18 cellular contexts compared by ENCODE assay signal in the genomic region with DNA sequence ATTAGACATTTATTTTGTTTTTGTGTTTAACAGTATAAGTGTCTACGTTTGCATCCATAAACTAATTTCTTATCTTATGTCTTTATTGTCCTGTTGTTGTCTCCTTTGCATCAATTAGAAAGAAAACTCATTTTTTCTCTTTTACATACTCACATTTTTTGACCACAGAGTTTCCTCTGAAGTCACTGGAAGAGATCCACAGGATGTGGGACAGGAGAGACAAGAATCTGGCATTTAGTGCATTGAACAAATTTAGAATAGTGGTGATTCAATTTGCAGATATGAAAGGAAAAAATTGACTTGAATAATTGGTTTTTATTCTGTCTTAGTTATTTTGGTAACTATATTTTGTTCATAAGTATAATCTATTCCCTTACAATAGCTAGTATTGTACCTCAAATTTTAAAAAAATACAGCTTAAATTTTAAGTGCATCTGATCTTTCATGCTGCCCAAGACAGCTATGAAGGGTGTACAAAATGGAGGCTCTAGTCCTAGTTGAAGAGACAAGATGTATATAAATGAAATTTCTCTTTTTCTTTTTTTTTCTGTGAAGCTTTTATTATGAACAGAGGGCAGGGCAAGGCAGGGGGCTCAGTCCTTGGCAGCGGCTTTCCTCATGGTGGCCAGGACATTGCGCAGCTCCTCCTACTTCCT. TPM values are rescaled to one million over a fixed set of nuclear protein-coding genes. Genes with fewer than 3 reads are reported as not detected.
A peak's percentile ranks its signal among the peaks of the same experiment; 100 is the strongest.
DNase-seq lines count a peak whose midpoint lies in the region; ATAC-seq and TF ChIP-seq lines count a peak whose summit lies in the region.
"Had no signal": no experiment of that assay in that cellular context is flagged by ENCODE, and none has a peak within 500 bp of the region (broad histone marks: within the 10 kb centered on the region; RNA-seq: fewer than 3 reads in every experiment).

No MANE protein-coding gene starts in this region.

- H3K27me3 ChIP-seq in IMR-90 (ENCODE audit: control insufficient read depth, insufficient read depth, low read length) (no peaks in the 10 kb centered on the region), foreskin keratinocyte (peaks cover 36% of the 10 kb centered on the region), sigmoid colon (peaks cover 0 to 8% (median 0%) of the 10 kb centered on the region in 3 donors), testis (peaks cover 4% of the 10 kb centered on the region)
- H3K27me3 ChIP-seq in naive thymus-derived CD4-positive, alpha-beta T cell (ENCODE audit: control insufficient read depth in 2 of 2, insufficient read depth in 2 of 2, low read length in 2 of 2): no peaks in the 10 kb centered on the region
- H3K27me3 ChIP-seq: cardiac muscle cell had no signal

- peak overlapping the region; percentile 78; the same call in 1 of the 2 replicates for H2AK5ac ChIP-seq in IMR-90 (ENCODE audit: low read depth, low read length)

- TF ChIP-seq POLR2A in IMR-90 (IDR thresholded peaks at IDR 0.05; ENCODE audit: low read depth, low read length) (no peak), sigmoid colon (IDR thresholded peaks at IDR 0.05) (no peak), testis (IDR thresholded peaks at IDR 0.05) (no peak)

- no peaks in the 10 kb centered on the region for H3K9me1 ChIP-seq in IMR-90 (ENCODE audit: insufficient read depth, low read length)

- no peak overlapping the region; the same call in 1 of the 2 replicates for H3K14ac ChIP-seq in IMR-90 (replicated peaks; ENCODE audit: low read depth, low read length)

- H2BK20ac ChIP-seq in IMR-90 (ENCODE audit: low read depth, low read length): peak overlapping the region; percentile 55; the same call in 1 of the 2 replicates

- TF ChIP-seq CTCF in IMR-90 (conservative IDR thresholded peaks at IDR 0.05; ENCODE audit: low read depth, low read length) (no peak), foreskin keratinocyte (conservative IDR thresholded peaks at IDR 0.05) (no peak), sigmoid colon (IDR thresholded peaks at IDR 0.05) (no peak), testis (IDR thresholded peaks at IDR 0.05) (no peak)
- no peak for TF ChIP-seq CTCF in activated CD8-positive, alpha-beta T cell treated with anti-CD3 and anti-CD28 coated beads for 36 hours (IDR thresholded peaks at IDR 0.05)

- CTCF ChIA-PET in activated CD4-positive, alpha-beta T cell treated with anti-CD3 and anti-CD28 coated beads, Interleukin-2, amount 10 ng/mL, durations not matched to agents 7 days and 5 days (lab: Charles Lee): interaction anchor here (0.5 to 5.8 kb wide), 10 partner anchors 19 to 217 kb away, joined by 3 to 34 read pairs (median 3); partner anchors contain the start of genes CASTOR1 and LIF
- CTCF ChIA-PET in IMR-90 (lab: Yijun Ruan, JAX): interaction anchor here (0.6 to 1.9 kb wide), 3 partner anchors 151 to 183 kb away, joined by 3 to 14 read pairs (median 6); no protein-coding TSS in a partner anchor
- CTCF ChIA-PET in activated CD8-positive, alpha-beta T cell treated with anti-CD3 and anti-CD28 coated beads for 36 hours (lab: Charles Lee): interaction anchor here (1.1 to 6.8 kb wide), 6 partner anchors 16 to 283 kb away, joined by 3 to 103 read pairs (median 4); partner anchors contain the start of genes CASTOR1 and RNF215
- CTCF ChIA-PET in naive thymus-derived CD4-positive, alpha-beta T cell (lab: Charles Lee): interaction anchor here (0.6 to 7.4 kb wide), 6 partner anchors 181 to 647 kb away, joined by 3 to 50 read pairs (median 4); partner anchors contain the start of gene CASTOR1

- H3K4ac ChIP-seq in IMR-90 (ENCODE audit: low read depth, low read length): peak overlapping the region; percentile 48; the same call in 1 of the 2 replicates

- H3K79me1 ChIP-seq in IMR-90 (ENCODE audit: low read depth in 1 of 2, low read length in 2 of 2): no peaks in the 10 kb centered on the region

- no peak overlapping the region for H3K56ac ChIP-seq in IMR-90 (ENCODE audit: extremely low read depth, insufficient read depth, low read length)

- ATAC-seq in IMR-90 (ENCODE audit: low read depth) (no peak), foreskin keratinocyte (no peak)
- peak; percentile 75 for ATAC-seq in activated CD8-positive, alpha-beta T cell treated with anti-CD3 and anti-CD28 coated beads for 36 hours
- ATAC-seq in naive thymus-derived CD4-positive, alpha-beta T cell: no peak
- ATAC-seq: gastroesophageal sphincter, Panc1, right cardiac atrium had no signal

- no peak for TF ChIP-seq RAD21 in IMR-90 (IDR thresholded peaks at IDR 0.05; ENCODE audit: low read length)

- H3K27me3 Mint-ChIP-seq in activated CD4-positive, alpha-beta T cell treated with anti-CD3 and anti-CD28 coated beads, Interleukin-2, amount 10 ng/mL, durations not matched to agents 7 days and 5 days: no peaks in the 10 kb centered on the region
- H3K27me3 Mint-ChIP-seq in activated CD8-positive, alpha-beta T cell treated with anti-CD3 and anti-CD28 coated beads for 36 hours: peaks cover 3% of the 10 kb centered on the region
- H3K27me3 Mint-ChIP-seq in naive thymus-derived CD4-positive, alpha-beta T cell: no peaks in the 10 kb centered on the region

- POLR2A ChIA-PET in activated CD4-positive, alpha-beta T cell treated with anti-CD3 and anti-CD28 coated beads, Interleukin-2, amount 10 ng/mL, durations not matched to agents 7 days and 5 days (lab: Charles Lee): interaction anchor here (1.3 kb wide), 1 partner anchor 134 kb away, joined by 4 read pairs; no protein-coding TSS in a partner anchor
- POLR2A ChIA-PET in IMR-90 (lab: Charles Lee; ENCODE audit: unreplicated experiment): no interaction called here
- POLR2A ChIA-PET in activated CD8-positive, alpha-beta T cell treated with anti-CD3 and anti-CD28 coated beads for 36 hours (lab: Charles Lee): interaction anchor here (0.8 to 1.2 kb wide), 3 partner anchors 54 to 92 kb away, joined by 3 to 4 read pairs (median 3); no protein-coding TSS in a partner anchor
- POLR2A ChIA-PET in naive thymus-derived CD4-positive, alpha-beta T cell (lab: Charles Lee): interaction anchor here (0.6 kb wide), 1 partner anchor 489 kb away, joined by 4 read pairs; no protein-coding TSS in a partner anchor

- H3K4me1 ChIP-seq in IMR-90 (ENCODE audit: control insufficient read depth, insufficient read depth, low read length) (no peaks in the 10 kb centered on the region), foreskin keratinocyte (no peaks in the 10 kb centered on the region), sigmoid colon (no peaks in the 10 kb centered on the region), testis (no peaks in the 10 kb centered on the region)
- H3K4me1 ChIP-seq in naive thymus-derived CD4-positive, alpha-beta T cell (ENCODE audit: control insufficient read depth in 2 of 2, insufficient read depth in 2 of 2, low read length in 2 of 2): peaks cover 0 to 16% of the 10 kb centered on the region in 2 donors

- peak overlapping the region; percentile 38 for H3K27ac Mint-ChIP-seq in activated CD4-positive, alpha-beta T cell treated with anti-CD3 and anti-CD28 coated beads, Interleukin-2, amount 10 ng/mL, durations not matched to agents 7 days and 5 days
- H3K27ac Mint-ChIP-seq in activated CD8-positive, alpha-beta T cell treated with anti-CD3 and anti-CD28 coated beads for 36 hours: peak overlapping the region; percentile 81
- H3K27ac Mint-ChIP-seq in naive thymus-derived CD4-positive, alpha-beta T cell: peak overlapping the region in 3 of 9 donors; percentile 25 to 66 (median 33)
- H3K27ac Mint-ChIP-seq: memory B cell had no signal

- H2BK5ac ChIP-seq in IMR-90 (ENCODE audit: low read depth, low read length, poor library complexity, severe bottlenecking): no peak overlapping the region

- no peak overlapping the region for H4K5ac ChIP-seq in IMR-90 (ENCODE audit: low read depth, low read length)

- H3K4me3 ChIP-seq in IMR-90 (ENCODE audit: insufficient read depth, low read depth, low read length): no peak overlapping the region
- H3K4me3 ChIP-seq in naive thymus-derived CD4-positive, alpha-beta T cell (ENCODE audit: low read length): no peak overlapping the region
- no peak overlapping the region for H3K4me3 ChIP-seq in sigmoid colon
- H3K4me3 ChIP-seq in testis: no peak overlapping the region
- H3K4me3 ChIP-seq: cardiac muscle cell, gastroesophageal sphincter had no signal

- no TSS peak for BruUV-seq in IMR-90 (replicated peaks; lab: Mats Ljungman, UMichigan)

- H2BK120ac ChIP-seq in IMR-90 (ENCODE audit: low read depth, low read length): peak overlapping the region; percentile 50; the same call in 1 of the 2 replicates

- intact Hi-C loops in IMR-90 (cut with micrococcal nuclease): no loop called here
- intact Hi-C loops in activated CD8-positive, alpha-beta T cell treated with anti-CD3 and anti-CD28 coated beads for 36 hours (cut with micrococcal nuclease): loop anchor here (5.0 to 10.0 kb wide), 2 partner anchors 73 to 180 kb away; partner anchors contain the start of gene CASTOR1
- intact Hi-C loops in naive thymus-derived CD4-positive, alpha-beta T cell (cut with micrococcal nuclease): loop anchor here in 1 of 2 donors (5.0 kb wide), 1 partner anchor 288 kb away; no protein-coding TSS in a partner anchor
- intact Hi-C loops in sigmoid colon (cut with DNase I): no loop called here
- intact Hi-C loops in testis (cut with DNase I; ENCODE audit: low total_unique reads): no loop called here

- no peak overlapping the region for H2AFZ ChIP-seq in IMR-90 (replicated peaks; ENCODE audit: low read length, poor library complexity)

- H2BK15ac ChIP-seq in IMR-90 (ENCODE audit: low read depth, low read length): peak overlapping the region; percentile 25; the same call in 2 of the 3 replicates

- no peak overlapping the region for H3K18ac ChIP-seq in IMR-90 (ENCODE audit: low read depth, low read length)

- no peak overlapping the region for H3K4me2 ChIP-seq in IMR-90 (ENCODE audit: low read depth, low read length)

- H4K8ac ChIP-seq in IMR-90 (ENCODE audit: low read depth in 2 of 2, low read length in 2 of 2): peak overlapping the region; percentile 47 to 70; a peak in 1 of 4 replicates

- in situ Hi-C loops in IMR-90 (cut with MboI; ENCODE audit: low sequenced_read_pairs): loop anchor here (5.0 to 10.0 kb wide), 2 partner anchors 158 to 290 kb away; partner anchors contain the start of gene SEC14L2

- H3K23ac ChIP-seq in IMR-90 (ENCODE audit: low read depth, low read length): no peak overlapping the region

- H3K9ac ChIP-seq in IMR-90 (ENCODE audit: low read depth, low read length): no peak overlapping the region

- dilution Hi-C loops in IMR-90 (cut with HindIII; ENCODE audit: low sequenced_read_pairs, unreplicated experiment): no loop called here

- H3K9me3 ChIP-seq in IMR-90 (ENCODE audit: control insufficient read depth, insufficient read depth, low read length) (no peaks in the 10 kb centered on the region), sigmoid colon (no peaks in the 10 kb centered on the region), testis (no peaks in the 10 kb centered on the region)
- no peaks in the 10 kb centered on the region for H3K9me3 ChIP-seq in naive thymus-derived CD4-positive, alpha-beta T cell (ENCODE audit: control insufficient read depth in 2 of 3, low read length in 3 of 3)
- H3K9me3 ChIP-seq: gastroesophageal sphincter had no signal

- peaks cover 4% of the 10 kb centered on the region for H3K36me3 Mint-ChIP-seq in activated CD4-positive, alpha-beta T cell treated with anti-CD3 and anti-CD28 coated beads, Interleukin-2, amount 10 ng/mL, durations not matched to agents 7 days and 5 days (ENCODE audit: low read depth)
- H3K36me3 Mint-ChIP-seq in activated CD8-positive, alpha-beta T cell treated with anti-CD3 and anti-CD28 coated beads for 36 hours (ENCODE audit: low read depth): no peaks in the 10 kb centered on the region
- peaks cover 0 to 11% (median 0%) of the 10 kb centered on the region in 5 donors for H3K36me3 Mint-ChIP-seq in naive thymus-derived CD4-positive, alpha-beta T cell
- H3K36me3 Mint-ChIP-seq: memory B cell had no signal

- H3K4me3 Mint-ChIP-seq in activated CD4-positive, alpha-beta T cell treated with anti-CD3 and anti-CD28 coated beads, Interleukin-2, amount 10 ng/mL, durations not matched to agents 7 days and 5 days: no peak overlapping the region
- H3K4me3 Mint-ChIP-seq in activated CD8-positive, alpha-beta T cell treated with anti-CD3 and anti-CD28 coated beads for 36 hours: no peak overlapping the region
- peak overlapping the region in 8 of 10 donors; percentile 22 to 63 (median 42) for H3K4me3 Mint-ChIP-seq in naive thymus-derived CD4-positive, alpha-beta T cell
- H3K4me3 Mint-ChIP-seq: memory B cell had no signal

- no peaks in the 10 kb centered on the region for H4K20me1 ChIP-seq in IMR-90 (ENCODE audit: insufficient read depth, low read length)

- TF ChIP-seq EP300 in sigmoid colon (IDR thresholded peaks at IDR 0.05): no peak

- WGBS in IMR-90 (ENCODE audit: extremely low coverage in 2 of 2, insufficient read length in 1 of 2), 2 experiments: no CpG with 5 or more reads among the region's 3 CpGs
- WGBS in sigmoid colon, 2 donors: 70 to 73% methylated on average over 3 of the region's 3 CpGs
- 75 to 92% methylated on average over 3 of the region's 3 CpGs for WGBS in testis, 2 donors

- H3K4me1 Mint-ChIP-seq in activated CD4-positive, alpha-beta T cell treated with anti-CD3 and anti-CD28 coated beads, Interleukin-2, amount 10 ng/mL, durations not matched to agents 7 days and 5 days: peaks cover 69% of the 10 kb centered on the region
- peaks cover 33% of the 10 kb centered on the region for H3K4me1 Mint-ChIP-seq in activated CD8-positive, alpha-beta T cell treated with anti-CD3 and anti-CD28 coated beads for 36 hours (ENCODE audit: low read depth)
- peaks cover 22 to 62% (median 46%) of the 10 kb centered on the region in 7 donors for H3K4me1 Mint-ChIP-seq in naive thymus-derived CD4-positive, alpha-beta T cell

- H4K91ac ChIP-seq in IMR-90 (ENCODE audit: insufficient read depth, low read depth, low read length): no peak overlapping the region

- peaks cover 3% of the 10 kb centered on the region for H3K9me3 Mint-ChIP-seq in activated CD4-positive, alpha-beta T cell treated with anti-CD3 and anti-CD28 coated beads, Interleukin-2, amount 10 ng/mL, durations not matched to agents 7 days and 5 days
- no peaks in the 10 kb centered on the region for H3K9me3 Mint-ChIP-seq in activated CD8-positive, alpha-beta T cell treated with anti-CD3 and anti-CD28 coated beads for 36 hours
- H3K9me3 Mint-ChIP-seq in naive thymus-derived CD4-positive, alpha-beta T cell: peaks cover 0 to 4% (median 0%) of the 10 kb centered on the region in 11 donors
- H3K9me3 Mint-ChIP-seq: memory B cell had no signal

- H2AK9ac ChIP-seq in IMR-90 (replicated peaks; ENCODE audit: low read depth, low read length, poor library complexity): no peak overlapping the region

- H3K27ac ChIP-seq in IMR-90 (ENCODE audit: insufficient read depth, low read length) (no peak overlapping the region; the same call in 1 of the 2 replicates), foreskin keratinocyte (no peak overlapping the region), sigmoid colon (no peak overlapping the region), testis (no peak overlapping the region)
- H3K27ac ChIP-seq in naive thymus-derived CD4-positive, alpha-beta T cell (ENCODE audit: low read depth, low read length): no peak overlapping the region
- H3K27ac ChIP-seq: cardiac muscle cell, gastroesophageal sphincter had no signal

- DNase-seq in activated CD4-positive, alpha-beta T cell treated with anti-CD3 and anti-CD28 coated beads, Interleukin-2, amount 10 ng/mL, durations not matched to agents 7 days and 5 days: peak; percentile 46
- DNase-seq in activated CD4-positive, alpha-beta T cell treated with anti-CD3 and anti-CD28 coated beads, Interleukin-2, amount 50 U/mL, for 48 hours: no peak
- DNase-seq in IMR-90: peak; percentile 54
- peak; percentile 22 for DNase-seq in activated CD8-positive, alpha-beta T cell treated with anti-CD3 and anti-CD28 coated beads for 36 hours
- DNase-seq in naive thymus-derived CD4-positive, alpha-beta T cell: peak in 6 of 9 donors; percentile 28 to 62 (median 45)
- DNase-seq in foreskin keratinocyte: no peak
- DNase-seq in sigmoid colon: no peak
- DNase-seq in testis: no peak
- DNase-seq: ACHN; activated effector memory CD4-positive, alpha-beta T cell treated with anti-CD3 and anti-CD28 coated beads, Interleukin-2, amount 50 U/mL, for 16 hours; MM.1S; NCI-H2029 treated with DMSO at 0.1 percent for 48 hours; right cardiac atrium; stimulated activated CD4-positive, alpha-beta T cell treated with anti-CD3 and anti-CD28 coated beads, Interleukin-1b, Interleukin-23, amount 100 ng/mL, for 48 hours had no signal

- H3K36me3 ChIP-seq in IMR-90 (ENCODE audit: control insufficient read depth, insufficient read depth, low read length) (no peaks in the 10 kb centered on the region), sigmoid colon (no peaks in the 10 kb centered on the region), testis (ENCODE audit: low read depth, missing control alignments) (no peaks in the 10 kb centered on the region)
- H3K36me3 ChIP-seq in naive thymus-derived CD4-positive, alpha-beta T cell (ENCODE audit: control insufficient read depth in 2 of 3, insufficient read depth in 3 of 3, low read length in 3 of 3): no peaks in the 10 kb centered on the region
- H3K36me3 ChIP-seq: cardiac muscle cell, gastroesophageal sphincter had no signal

RNA-seq across cellular contexts. Expression of gene HORMAD2, which starts 24.4 kb away (rescaled TPM):
- total RNA-seq in activated CD4-positive, alpha-beta T cell treated with anti-CD3 and anti-CD28 coated beads, Interleukin-2, amount 10 ng/mL, durations not matched to agents 7 days and 5 days: not detected
- total RNA-seq in IMR-90 (2012; rRNA removed): not detected in 2 replicates
- not detected in 2 replicates for polyA plus RNA-seq in IMR-90 (2012; rRNA removed)
- polyA plus RNA-seq in IMR-90 (2012; cell fraction: cytosol; rRNA removed): not detected in 2 replicates
- not detected in 2 replicates for polyA plus RNA-seq in IMR-90 (2012; cell fraction: nucleus; rRNA removed; ENCODE audit: low replicate concordance)
- total RNA-seq in activated CD8-positive, alpha-beta T cell treated with anti-CD3 and anti-CD28 coated beads for 36 hours: not detected
- total RNA-seq in naive thymus-derived CD4-positive, alpha-beta T cell: under 1 TPM in 1 of 5 experiments, not detected in 4; 0.34 TPM
- polyA plus RNA-seq in naive thymus-derived CD4-positive, alpha-beta T cell: not detected
- not detected in 2 replicates for total RNA-seq in foreskin keratinocyte
- not detected in 2 replicates for polyA plus RNA-seq in foreskin keratinocyte
- not detected for total RNA-seq in sigmoid colon
- polyA plus RNA-seq in sigmoid colon: not detected
- 10 to 100 TPM; 14.7 to 24.2 TPM for total RNA-seq in testis
- polyA plus RNA-seq in testis (ENCODE audit: insufficient read depth, low read depth, low replicate concordance): 45.2 TPM
- total RNA-seq: cardiac muscle cell, gastroesophageal sphincter, right cardiac atrium had no signal
- polyA plus RNA-seq: cardiac muscle cell, right cardiac atrium had no signal

Comparison
In these comparisons a context has a peak if more than half of its experiments do, and no peak if none do; other contexts are left out.
1. DNase-seq: peak in activated CD4-positive, alpha-beta T cell treated with anti-CD3 and anti-CD28 coated beads, Interleukin-2, amount 10 ng/mL, durations not matched to agents 7 days and 5 days (single experiment), IMR-90 (single experiment), activated CD8-positive, alpha-beta T cell treated with anti-CD3 and anti-CD28 coated beads for 36 hours (single experiment) and naive thymus-derived CD4-positive, alpha-beta T cell (6 of 9); none in activated CD4-positive, alpha-beta T cell treated with anti-CD3 and anti-CD28 coated beads, Interleukin-2, amount 50 U/mL, for 48 hours (0 of 2), foreskin keratinocyte (0 of 2), sigmoid colon (single experiment) and testis (single experiment).
2. H3K4me3 Mint-ChIP-seq: peak in naive thymus-derived CD4-positive, alpha-beta T cell (8 of 10); none in activated CD4-positive, alpha-beta T cell treated with anti-CD3 and anti-CD28 coated beads, Interleukin-2, amount 10 ng/mL, durations not matched to agents 7 days and 5 days (single experiment) and activated CD8-positive, alpha-beta T cell treated with anti-CD3 and anti-CD28 coated beads for 36 hours (single experiment).
3. RNA of gene HORMAD2, which starts 24.4 kb away (total RNA-seq): 14.7 to 24.2 TPM in testis; 0.34 TPM in naive thymus-derived CD4-positive, alpha-beta T cell, not detected in activated CD4-positive, alpha-beta T cell treated with anti-CD3 and anti-CD28 coated beads, Interleukin-2, amount 10 ng/mL, durations not matched to agents 7 days and 5 days, not detected in activated CD8-positive, alpha-beta T cell treated with anti-CD3 and anti-CD28 coated beads for 36 hours, not detected in IMR-90, not detected in foreskin keratinocyte and not detected in sigmoid colon; every median in the first group is over 10 times any median in the second.